Comparison of ENCODE assay signal across 8 cellular contexts in genomic region chr1:147640553-147641165, GRCh38. TPM values are rescaled to one million over a fixed set of nuclear protein-coding genes. Genes with fewer than 3 reads are reported as not detected.
DNase-seq lines count a peak whose midpoint lies in the region; ATAC-seq and TF ChIP-seq lines count a peak whose summit lies in the region.

No MANE protein-coding gene starts in this region.

- no peak overlapping the region for H3K27ac ChIP-seq in Peyer's patch
- H3K27ac ChIP-seq in suprapubic skin = no peak overlapping the region

- ATAC-seq in GM21423 (IDR thresholded peaks at IDR 0.05; ENCODE audit: unreplicated experiment) = peak; percentile 91

- TF ChIP-seq EP300 in suprapubic skin (IDR thresholded peaks at IDR 0.05) = no peak

- H3K36me3 ChIP-seq in Peyer's patch = peaks cover 0 to 7% (median 0%) of the 10 kb centered on the region in 3 donors
- H3K36me3 ChIP-seq in suprapubic skin = no peaks in the 10 kb centered on the region

- H3K4me1 ChIP-seq in Peyer's patch (no peaks in the 10 kb centered on the region), suprapubic skin (peaks cover 11% of the 10 kb centered on the region)

- 83% methylated on average over 3 of the region's 9 CpGs for WGBS in suprapubic skin

- H3K9me3 ChIP-seq in Peyer's patch = no peaks in the 10 kb centered on the region
- H3K9me3 ChIP-seq in suprapubic skin = no peaks in the 10 kb centered on the region

- H3K4me3 ChIP-seq in Peyer's patch = no peak overlapping the region
- H3K4me3 ChIP-seq in suprapubic skin = no peak overlapping the region

- TF ChIP-seq CTCF in Peyer's patch (IDR thresholded peaks at IDR 0.05) = peak; percentile 25 to 86 (median 72)
- TF ChIP-seq CTCF in suprapubic skin (IDR thresholded peaks at IDR 0.05) = peak; percentile 40 to 85

- H3K27me3 ChIP-seq in Peyer's patch (no peaks in the 10 kb centered on the region), suprapubic skin (no peaks in the 10 kb centered on the region)

- TF ChIP-seq POLR2A in Peyer's patch (IDR thresholded peaks at IDR 0.05) (no peak), suprapubic skin (IDR thresholded peaks at IDR 0.05) (no peak)

- DNase-seq in D341Med (ENCODE audit: low spot score) (peak; percentile 92), HuH-7 (ENCODE audit: low spot score) (peak; percentile 61), Peyer's patch (peak; percentile 58 to 87 (median 73)), fibroblast of peridontal ligament (ENCODE audit: extremely low read depth) (peak; percentile 45), nucleus accumbens (lab: John Stamatoyannopoulos, UW) (peak in 37 of 56 donors; percentile 3 to 67 (median 24)), suprapubic skin (ENCODE audit: low spot score in 2 of 2) (no peak)
- peak; percentile 81 to 86 for DNase-seq in activated T-cell treated with anti-CD3 and anti-CD28 coated beads, Interleukin-2, amount 50 U/mL, for 48 hours

RNA-seq across cellular contexts. Expression of gene ACP6, which starts 29.7 kb away (rescaled TPM):
- total RNA-seq in Peyer's patch (10 to 100 TPM; 12.3 to 33.0 (median 18.8) TPM), suprapubic skin (10 to 100 TPM; 10.4 to 46.2 (median 19.3) TPM)

Comparison
In these comparisons a context has a peak if more than half of its experiments do, and no peak if none do; other contexts are left out.
1. DNase-seq: peak in D341Med (single experiment), HuH-7 (single experiment), Peyer's patch (3 of 3), activated T-cell treated with anti-CD3 and anti-CD28 coated beads, Interleukin-2, amount 50 U/mL, for 48 hours (2 of 2), fibroblast of peridontal ligament (single experiment) and nucleus accumbens (37 of 56); none in suprapubic skin (0 of 2).